18 cellular contexts compared by ENCODE assay signal in genomic region chr2:230773039-230773773, GRCh38.
DNase-seq lines count a peak whose midpoint lies in the region; ATAC-seq and TF ChIP-seq lines count a peak whose summit lies in the region.
"Had no signal": no experiment of that assay in that cellular context is flagged by ENCODE, and none has a peak within 500 bp of the region (broad histone marks: within the 10 kb centered on the region; RNA-seq: fewer than 3 reads in every experiment).

No MANE protein-coding gene starts in this region.

- no peaks in the 10 kb centered on the region for H3K9me3 Mint-ChIP-seq in activated CD8-positive, alpha-beta memory T cell treated with anti-CD3 and anti-CD28 coated beads, Interleukin-2, amount 10 ng/mL, durations not matched to agents 7 days and 5 days (ENCODE audit: low read depth)
- H3K9me3 Mint-ChIP-seq in activated naive CD8-positive, alpha-beta T cell treated with anti-CD3 and anti-CD28 coated beads, Interleukin-2, amount 50 U/mL, for 24 hours, result peaks cover 3% of the 10 kb centered on the region
- H3K9me3 Mint-ChIP-seq in type B pancreatic cell, result no peaks in the 10 kb centered on the region
- H3K9me3 Mint-ChIP-seq: GM23338 had no signal

- no peaks in the 10 kb centered on the region for H3K27me3 Mint-ChIP-seq in activated CD8-positive, alpha-beta memory T cell treated with anti-CD3 and anti-CD28 coated beads, Interleukin-2, amount 10 ng/mL, durations not matched to agents 7 days and 5 days
- no peaks in the 10 kb centered on the region for H3K27me3 Mint-ChIP-seq in activated naive CD8-positive, alpha-beta T cell treated with anti-CD3 and anti-CD28 coated beads, Interleukin-2, amount 50 U/mL, for 24 hours
- no peaks in the 10 kb centered on the region for H3K27me3 Mint-ChIP-seq in type B pancreatic cell

- POLR2A ChIA-PET in PC-3 (lab: Charles Lee; ENCODE audit: unreplicated experiment), result interaction anchor here (1.1 kb wide), 1 partner anchor 25 kb away, joined by 4 read pairs; no protein-coding TSS in a partner anchor

- H3K4me3 ChIP-seq in PC-3 (ENCODE audit: low read length) (no peak overlapping the region), neutrophil (ENCODE audit: low read depth in 1 of 2, low read length in 1 of 2) (no peak overlapping the region)
- H3K4me3 ChIP-seq: A549, GM23338 had no signal

- no peak for TF ChIP-seq CTCF in PC-3 (conservative IDR thresholded peaks at IDR 0.05; ENCODE audit: low read depth, low read length)
- no peak for TF ChIP-seq CTCF in neutrophil (IDR thresholded peaks at IDR 0.05)
- no peak for TF ChIP-seq CTCF in type B pancreatic cell (conservative IDR thresholded peaks at IDR 0.05)

- no TSS peak for BruUV-seq in PC-3 (replicated peaks; lab: Mats Ljungman, UMichigan)

- TF ChIP-seq POLR2A in GM18505 (IDR thresholded peaks at IDR 0.05; ENCODE audit: borderline replicate concordance, extremely low read depth, insufficient read depth, insufficient read length), result no peak

- no peak overlapping the region for H3K4me3 Mint-ChIP-seq in activated CD8-positive, alpha-beta memory T cell treated with anti-CD3 and anti-CD28 coated beads, Interleukin-2, amount 10 ng/mL, durations not matched to agents 7 days and 5 days
- H3K4me3 Mint-ChIP-seq in activated naive CD8-positive, alpha-beta T cell treated with anti-CD3 and anti-CD28 coated beads, Interleukin-2, amount 50 U/mL, for 24 hours, result no peak overlapping the region
- H3K4me3 Mint-ChIP-seq in type B pancreatic cell, result no peak overlapping the region
- H3K4me3 Mint-ChIP-seq: GM23338 had no signal

- intact Hi-C loops in PC-3 (cut with micrococcal nuclease) (no loop called here), sciatic nerve (cut with DNase I) (no loop called here)

- H3K4me2 ChIP-seq in PC-3 (ENCODE audit: low read length), result 0 out of 2 replicates have a peak overlapping the region, but pooled peaks have one; percentile 76
- H3K4me2 ChIP-seq: A549, GM23338 had no signal

- H3K4me1 Mint-ChIP-seq in activated CD8-positive, alpha-beta memory T cell treated with anti-CD3 and anti-CD28 coated beads, Interleukin-2, amount 10 ng/mL, durations not matched to agents 7 days and 5 days, result peaks cover 83% of the 10 kb centered on the region
- peaks cover 89% of the 10 kb centered on the region for H3K4me1 Mint-ChIP-seq in activated naive CD8-positive, alpha-beta T cell treated with anti-CD3 and anti-CD28 coated beads, Interleukin-2, amount 50 U/mL, for 24 hours
- peaks cover 7% of the 10 kb centered on the region for H3K4me1 Mint-ChIP-seq in type B pancreatic cell (ENCODE audit: unreplicated experiment)
- H3K4me1 Mint-ChIP-seq: GM23338 had no signal

- H3K9me2 ChIP-seq in PC-3 (replicated peaks; ENCODE audit: low read length), result no peaks in the 10 kb centered on the region

- CTCF ChIA-PET in activated CD8-positive, alpha-beta memory T cell treated with anti-CD3 and anti-CD28 coated beads, Interleukin-2, amount 10 ng/mL, durations not matched to agents 7 days and 5 days (lab: Charles Lee), result interaction anchor here (1.0 to 2.5 kb wide), 5 partner anchors 11 to 51 kb away, joined by 3 to 8 read pairs (median 4); no protein-coding TSS in a partner anchor
- CTCF ChIA-PET in PC-3 (lab: Charles Lee), result no interaction called here

- peak overlapping the region; percentile 73; the same call in 1 of the 2 replicates for H3K9ac ChIP-seq in PC-3 (ENCODE audit: low read length)

- H4K20me1 ChIP-seq in PC-3 (ENCODE audit: low read length), result no peaks in the 10 kb centered on the region

- H3K9me3 ChIP-seq in PC-3 (ENCODE audit: low read length), result no peaks in the 10 kb centered on the region
- no peaks in the 10 kb centered on the region for H3K9me3 ChIP-seq in neutrophil
- H3K9me3 ChIP-seq: A549 had no signal

- peaks cover 6% of the 10 kb centered on the region for H3F3A ChIP-seq in PC-3 (ENCODE audit: low read length, unreplicated experiment)

- peaks cover 80% of the 10 kb centered on the region for H3K79me2 ChIP-seq in PC-3 (ENCODE audit: low read length)

- no peaks in the 10 kb centered on the region for H3K27me3 ChIP-seq in PC-3 (ENCODE audit: low read length)
- H3K27me3 ChIP-seq in neutrophil, result no peaks in the 10 kb centered on the region

- H3K27ac Mint-ChIP-seq in activated CD8-positive, alpha-beta memory T cell treated with anti-CD3 and anti-CD28 coated beads, Interleukin-2, amount 10 ng/mL, durations not matched to agents 7 days and 5 days, result peak overlapping the region; percentile 41
- H3K27ac Mint-ChIP-seq in activated naive CD8-positive, alpha-beta T cell treated with anti-CD3 and anti-CD28 coated beads, Interleukin-2, amount 50 U/mL, for 24 hours, result peak overlapping the region; percentile 8
- H3K27ac Mint-ChIP-seq in type B pancreatic cell, result no peak overlapping the region
- H3K27ac Mint-ChIP-seq: GM23338 had no signal

- H3K36me3 Mint-ChIP-seq in activated CD8-positive, alpha-beta memory T cell treated with anti-CD3 and anti-CD28 coated beads, Interleukin-2, amount 10 ng/mL, durations not matched to agents 7 days and 5 days, result peaks cover 84% of the 10 kb centered on the region
- peaks cover 67% of the 10 kb centered on the region for H3K36me3 Mint-ChIP-seq in activated naive CD8-positive, alpha-beta T cell treated with anti-CD3 and anti-CD28 coated beads, Interleukin-2, amount 50 U/mL, for 24 hours (ENCODE audit: low read depth)
- peaks cover 46% of the 10 kb centered on the region for H3K36me3 Mint-ChIP-seq in type B pancreatic cell

- no peak overlapping the region for H2AFZ ChIP-seq in PC-3 (ENCODE audit: low read length)
- H2AFZ ChIP-seq: GM23338 had no signal

- DNase-seq in activated CD8-positive, alpha-beta memory T cell treated with anti-CD3 and anti-CD28 coated beads, Interleukin-2, amount 10 ng/mL, durations not matched to agents 7 days and 5 days, result no peak
- no peak for DNase-seq in activated CD8-positive, alpha-beta memory T cell treated with anti-CD3 and anti-CD28 coated beads for 24 hours
- DNase-seq in PC-3, result no peak
- no peak for DNase-seq in activated naive CD8-positive, alpha-beta T cell treated with anti-CD3 and anti-CD28 coated beads, Interleukin-2, amount 50 U/mL, for 24 hours
- no peak for DNase-seq in sciatic nerve (ENCODE audit: low spot score)
- no peak for DNase-seq in type B pancreatic cell (ENCODE audit: extremely low spot score, unreplicated experiment)
- DNase-seq: amniotic stem cell; COR-L47; Karpas-422; NCI-H1105 treated with DMSO at 0.1 percent for 48 hours; NCI-H82; RPMI8226; stimulated activated CD4-positive, alpha-beta T cell treated with anti-CD3 and anti-CD28 coated beads, Interleukin-12 subunit alpha, Interleukin-12 subunit beta, amount 100 ng/mL, for 4 hours had no signal

- H3K27ac ChIP-seq in PC-3 (ENCODE audit: low read length), result peak overlapping the region; percentile 97
- H3K27ac ChIP-seq in neutrophil, result peak overlapping the region; percentile 21
- H3K27ac ChIP-seq: A549, VCaP had no signal

- H3K36me3 ChIP-seq in PC-3 (ENCODE audit: low read depth, low read length), result peaks cover 38% of the 10 kb centered on the region
- peaks cover 34% of the 10 kb centered on the region for H3K36me3 ChIP-seq in neutrophil

- H3K4me1 ChIP-seq in PC-3 (ENCODE audit: insufficient read depth, low read length), result peaks cover 49% of the 10 kb centered on the region
- H3K4me1 ChIP-seq in neutrophil (ENCODE audit: control insufficient read depth in 1 of 2, insufficient read depth in 1 of 2, low read depth in 1 of 2, low read length in 1 of 2), result peaks cover 0 to 8% of the 10 kb centered on the region in 2 experiments

- peak; percentile 68 for ATAC-seq in activated CD8-positive, alpha-beta memory T cell treated with anti-CD3 and anti-CD28 coated beads, Interleukin-2, amount 10 ng/mL, durations not matched to agents 7 days and 5 days
- ATAC-seq in PC-3 (no peak), sciatic nerve (no peak), GM18505 (IDR thresholded peaks at IDR 0.05; ENCODE audit: unreplicated experiment) (no peak)
- no peak for ATAC-seq in activated naive CD8-positive, alpha-beta T cell treated with anti-CD3 and anti-CD28 coated beads, Interleukin-2, amount 50 U/mL, for 24 hours
- ATAC-seq: A549, GM23338 had no signal
